Comparison of ENCODE assay signal across 23 cellular contexts in the genomic region with DNA sequence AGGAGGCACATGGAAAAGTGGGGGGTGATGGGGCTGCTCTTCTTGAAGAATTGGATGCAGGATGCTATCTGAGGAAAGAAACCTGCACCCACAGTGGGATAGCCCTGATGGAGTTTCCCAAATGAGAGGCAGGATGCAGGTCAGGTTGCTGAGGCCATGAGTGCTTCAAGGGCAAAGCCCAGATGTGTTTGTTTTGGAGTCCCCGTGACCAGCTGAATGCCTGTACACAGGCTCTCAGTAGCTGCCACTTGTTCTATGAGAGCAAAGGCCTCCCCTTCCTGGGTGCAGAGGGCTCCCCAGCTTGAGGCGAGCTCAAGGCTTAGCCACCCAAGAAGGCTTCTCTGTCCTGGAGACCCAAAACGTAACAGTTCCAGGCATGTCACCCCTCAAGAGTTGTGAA.
"Had no signal": no experiment of that assay in that cellular context is flagged by ENCODE, and none has a peak within 500 bp of the region (broad histone marks: within the 10 kb centered on the region; RNA-seq: fewer than 3 reads in every experiment).

No MANE protein-coding gene starts in this region.

- H3K4me3 Mint-ChIP-seq: endodermal cell; immature natural killer cell; natural killer cell treated with Interleukin-12 subunit alpha and Interleukin-12 subunit beta and Interleukin-15 and Interleukin-18, amount 100 ng/mL, for 72 hours; neural progenitor cell had no signal

- H3K4me1 Mint-ChIP-seq: immature natural killer cell had no signal

- H3K9me3 Mint-ChIP-seq: endodermal cell; immature natural killer cell; natural killer cell treated with Interleukin-12 subunit alpha and Interleukin-12 subunit beta and Interleukin-15 and Interleukin-18, amount 100 ng/mL, for 72 hours; neural progenitor cell had no signal

- H3K27me3 Mint-ChIP-seq: natural killer cell treated with Interleukin-12 subunit alpha and Interleukin-12 subunit beta and Interleukin-15 and Interleukin-18, amount 100 ng/mL, for 72 hours had no signal

- H3K4me2 ChIP-seq: neural progenitor cell had no signal

- H3K27me3 ChIP-seq: neural progenitor cell, right lobe of liver, upper lobe of left lung, vagina had no signal

- H3K4me1 ChIP-seq: foreskin keratinocyte, left ventricle myocardium inferior, neural progenitor cell, parathyroid adenoma, right lobe of liver, vagina had no signal

- H3K79me2 ChIP-seq: parathyroid adenoma had no signal

- H3K9me3 ChIP-seq: left ventricle myocardium inferior, psoas muscle, right lobe of liver, upper lobe of left lung, vagina had no signal

- FAIRE-seq: endothelial cell of umbilical vein, keratinocyte had no signal

- H3K27ac Mint-ChIP-seq: endodermal cell; immature natural killer cell; natural killer cell treated with Interleukin-12 subunit alpha and Interleukin-12 subunit beta and Interleukin-15 and Interleukin-18, amount 100 ng/mL, for 72 hours; neural progenitor cell had no signal

- H3K36me3 ChIP-seq: left ventricle myocardium inferior, neural progenitor cell, right lobe of liver, upper lobe of left lung, vagina had no signal

- H2AFZ ChIP-seq: neural progenitor cell, parathyroid adenoma had no signal

- H3K4me3 ChIP-seq: coronary artery, left ventricle myocardium inferior, lung, neural progenitor cell, psoas muscle, right lobe of liver, upper lobe of left lung, vagina had no signal

- ATAC-seq: foreskin keratinocyte; natural killer cell treated with Interleukin-12 subunit alpha and Interleukin-12 subunit beta and Interleukin-15 and Interleukin-18, amount 100 ng/mL, for 72 hours; psoas muscle had no signal

- H3K27ac ChIP-seq: coronary artery, foreskin keratinocyte, left ventricle myocardium inferior, neural progenitor cell, parathyroid adenoma, right lobe of liver, vagina had no signal

- DNase-seq: effector CD4-positive, alpha-beta T cell; endodermal cell; erythroblast; foreskin keratinocyte; immature natural killer cell; left ventricle myocardium inferior; mesenchymal stem cell; midbrain; nucleus accumbens; retina; stimulated activated CD4-positive, alpha-beta T cell treated with anti-CD3 and anti-CD28 coated beads, Interleukin-2, amount 100 ng/mL, for 24 hours; stimulated activated naive CD4-positive, alpha-beta T cell had no signal
